Comparison of ENCODE assay signal across 1 cellular context in the genomic region with DNA sequence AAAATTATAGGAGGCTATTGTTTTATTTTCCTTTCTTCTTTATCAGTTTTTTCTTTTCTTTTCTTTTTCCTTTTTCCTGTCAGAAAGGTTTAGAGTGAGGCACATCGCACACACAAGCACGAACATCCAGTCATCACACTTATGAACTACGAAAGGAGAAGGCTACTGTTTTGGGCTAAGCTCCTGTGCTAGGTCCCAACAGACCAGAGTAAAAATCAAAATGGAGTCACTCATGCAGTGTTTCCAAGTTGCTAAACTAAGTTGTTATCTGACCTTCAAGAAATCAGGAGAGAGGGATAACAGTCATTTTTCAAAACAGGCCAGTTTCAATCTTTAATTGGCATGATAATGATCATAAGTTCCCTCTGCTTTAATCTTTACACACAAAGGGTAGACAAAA.
TF ChIP-seq lines count a peak whose summit lies in the region.

No MANE protein-coding gene starts in this region.

TF ChIP-seq in K562, 482 proteins besides CTCF, POLR2A, EP300 and RAD21 (continued from another document):
- TF ChIP-seq, protein P1, sequence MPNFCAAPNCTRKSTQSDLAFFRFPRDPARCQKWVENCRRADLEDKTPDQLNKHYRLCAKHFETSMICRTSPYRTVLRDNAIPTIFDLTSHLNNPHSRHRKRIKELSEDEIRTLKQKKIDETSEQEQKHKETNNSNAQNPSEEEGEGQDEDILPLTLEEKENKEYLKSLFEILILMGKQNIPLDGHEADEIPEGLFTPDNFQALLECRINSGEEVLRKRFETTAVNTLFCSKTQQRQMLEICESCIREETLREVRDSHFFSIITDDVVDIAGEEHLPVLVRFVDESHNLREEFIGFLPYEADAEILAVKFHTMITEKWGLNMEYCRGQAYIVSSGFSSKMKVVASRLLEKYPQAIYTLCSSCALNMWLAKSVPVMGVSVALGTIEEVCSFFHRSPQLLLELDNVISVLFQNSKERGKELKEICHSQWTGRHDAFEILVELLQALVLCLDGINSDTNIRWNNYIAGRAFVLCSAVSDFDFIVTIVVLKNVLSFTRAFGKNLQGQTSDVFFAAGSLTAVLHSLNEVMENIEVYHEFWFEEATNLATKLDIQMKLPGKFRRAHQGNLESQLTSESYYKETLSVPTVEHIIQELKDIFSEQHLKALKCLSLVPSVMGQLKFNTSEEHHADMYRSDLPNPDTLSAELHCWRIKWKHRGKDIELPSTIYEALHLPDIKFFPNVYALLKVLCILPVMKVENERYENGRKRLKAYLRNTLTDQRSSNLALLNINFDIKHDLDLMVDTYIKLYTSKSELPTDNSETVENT (CRISPR knock-in tag; IDR thresholded peaks at IDR 0.05), result no peak
- TF ChIP-seq ZBTB7A (IDR thresholded peaks at IDR 0.05; ENCODE audit: borderline replicate concordance, control insufficient read depth, low read depth, low read length) (no peak), RHOXF2B (CRISPR knock-in tag; conservative IDR thresholded peaks at IDR 0.05) (no peak), HCFC1 (IDR thresholded peaks at IDR 0.05; ENCODE audit: low read depth, low read length) (no peak), ZZZ3 (IDR thresholded peaks at IDR 0.05) (no peak), ZNF785 (CRISPR knock-in tag; IDR thresholded peaks at IDR 0.05) (no peak), HDAC3 (IDR thresholded peaks at IDR 0.05; ENCODE audit: borderline replicate concordance, partially characterized antibody) (no peak), NR2C1 (IDR thresholded peaks at IDR 0.05) (no peak), NR2C1 (tag; IDR thresholded peaks at IDR 0.05) (peak; percentile 33; the same call in 1 of the 2 replicates), ZSCAN32 (CRISPR knock-in tag; IDR thresholded peaks at IDR 0.05) (no peak), ELF1 (tag; IDR thresholded peaks at IDR 0.05) (no peak), ADNP (tag; IDR thresholded peaks at IDR 0.05) (no peak), ZNF175 (CRISPR knock-in tag; IDR thresholded peaks at IDR 0.05; ENCODE audit: low read depth) (0 out of 2 replicates have a peak, but pooled peaks have one; percentile 29)
- TF ChIP-seq, protein P2, sequence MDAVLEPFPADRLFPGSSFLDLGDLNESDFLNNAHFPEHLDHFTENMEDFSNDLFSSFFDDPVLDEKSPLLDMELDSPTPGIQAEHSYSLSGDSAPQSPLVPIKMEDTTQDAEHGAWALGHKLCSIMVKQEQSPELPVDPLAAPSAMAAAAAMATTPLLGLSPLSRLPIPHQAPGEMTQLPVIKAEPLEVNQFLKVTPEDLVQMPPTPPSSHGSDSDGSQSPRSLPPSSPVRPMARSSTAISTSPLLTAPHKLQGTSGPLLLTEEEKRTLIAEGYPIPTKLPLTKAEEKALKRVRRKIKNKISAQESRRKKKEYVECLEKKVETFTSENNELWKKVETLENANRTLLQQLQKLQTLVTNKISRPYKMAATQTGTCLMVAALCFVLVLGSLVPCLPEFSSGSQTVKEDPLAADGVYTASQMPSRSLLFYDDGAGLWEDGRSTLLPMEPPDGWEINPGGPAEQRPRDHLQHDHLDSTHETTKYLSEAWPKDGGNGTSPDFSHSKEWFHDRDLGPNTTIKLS (IDR thresholded peaks at IDR 0.05; ENCODE audit: borderline replicate concordance, low read depth), result no peak
